ENCODE assay signal across 8 cellular contexts in genomic region chr1:10866314-10867091, GRCh38.
DNase-seq lines count a peak whose midpoint lies in the region; ATAC-seq and TF ChIP-seq lines count a peak whose summit lies in the region.

No MANE protein-coding gene starts in this region.

- H3K27me3 ChIP-seq in HUES48 (ENCODE audit: control insufficient read depth, insufficient read depth, low read length), result peaks cover 31% of the 10 kb centered on the region
- peaks cover 41% of the 10 kb centered on the region for H3K27me3 ChIP-seq in transverse colon

- WGBS in transverse colon (ENCODE audit: low coverage in 1 of 2), 2 donors, result 7% methylated on average over 14 of the region's 31 CpGs; no CpG with 5 or more reads in 1 of the 2 donors

- H3K4me1 ChIP-seq in HUES48 (ENCODE audit: control insufficient read depth, insufficient read depth, low read length) (peaks cover 25% of the 10 kb centered on the region), transverse colon (peaks cover 8 to 17% (median 13%) of the 10 kb centered on the region in 4 donors)

- H3K4me1 Mint-ChIP-seq in T-helper 2 cell treated with Interferon-gamma antibody and Interleukin-4, amounts not matched to agents 5 μg/mL and 100 μg/mL, for 36 hours (ENCODE audit: low read depth), result peaks cover 10% of the 10 kb centered on the region
- peaks cover 54% of the 10 kb centered on the region for H3K4me1 Mint-ChIP-seq in mesothelial cell of epicardium

- no peaks in the 10 kb centered on the region for H3K9me3 Mint-ChIP-seq in T-helper 2 cell treated with Interferon-gamma antibody and Interleukin-4, amounts not matched to agents 5 μg/mL and 100 μg/mL, for 36 hours
- H3K9me3 Mint-ChIP-seq in mesothelial cell of epicardium, result no peaks in the 10 kb centered on the region

- no peak overlapping the region for H3K27ac Mint-ChIP-seq in T-helper 2 cell treated with Interferon-gamma antibody and Interleukin-4, amounts not matched to agents 5 μg/mL and 100 μg/mL, for 36 hours
- no peak overlapping the region for H3K27ac Mint-ChIP-seq in mesothelial cell of epicardium

- peak overlapping the region; percentile 71 for H3K4me3 Mint-ChIP-seq in T-helper 2 cell treated with Interferon-gamma antibody and Interleukin-4, amounts not matched to agents 5 μg/mL and 100 μg/mL, for 36 hours
- peak overlapping the region; percentile 76 for H3K4me3 Mint-ChIP-seq in mesothelial cell of epicardium

- H3K27ac ChIP-seq in HUES48 (ENCODE audit: low read depth, low read length) (no peak overlapping the region), transverse colon (peak overlapping the region in 2 of 4 donors; percentile 34 to 46)

- H3K4me3 ChIP-seq in HUES48 (ENCODE audit: low read depth, low read length), result peak overlapping the region; percentile 55
- H3K4me3 ChIP-seq in choroid plexus epithelial cell (ENCODE audit: low read depth, low read length), result peak overlapping the region; percentile 44
- H3K4me3 ChIP-seq in transverse colon, result peak overlapping the region; percentile 24 to 49 (median 38)

- H3K9me3 ChIP-seq in HUES48 (ENCODE audit: control insufficient read depth, insufficient read depth, low read length), result no peaks in the 10 kb centered on the region
- H3K9me3 ChIP-seq in transverse colon, result no peaks in the 10 kb centered on the region

- H3K36me3 ChIP-seq in HUES48 (ENCODE audit: control insufficient read depth, insufficient read depth, low read length), result no peaks in the 10 kb centered on the region
- H3K36me3 ChIP-seq in transverse colon, result no peaks in the 10 kb centered on the region

- peaks cover 60% of the 10 kb centered on the region for H3K27me3 Mint-ChIP-seq in T-helper 2 cell treated with Interferon-gamma antibody and Interleukin-4, amounts not matched to agents 5 μg/mL and 100 μg/mL, for 36 hours (ENCODE audit: low read depth)
- H3K27me3 Mint-ChIP-seq in mesothelial cell of epicardium (ENCODE audit: low read depth), result peaks cover 12% of the 10 kb centered on the region

- intact Hi-C loops in transverse colon (cut with DNase I; ENCODE audit: low total_unique reads) (loop anchor here (2.0 kb wide), 1 partner anchor 360 kb away; no protein-coding TSS in a partner anchor), posterior vena cava (cut with DNase I) (loop anchor here (5.0 kb wide), 3 partner anchors 349 to 369 kb away; no protein-coding TSS in a partner anchor)

- in situ Hi-C loops in transverse colon (cut with MboI; ENCODE audit: low pct_ligation_motif_present in 1 of 4, low pct_unique_long_range_greater_than_20kb in 1 of 4, low sequenced_read_pairs in 3 of 4), result loop anchor here in 3 of 4 donors (10.0 to 25.0 kb wide), 3 partner anchors 179 to 362 kb away; no protein-coding TSS in a partner anchor

- H3K9ac ChIP-seq in HUES48 (ENCODE audit: low read depth, low read length), result no peak overlapping the region

- TF ChIP-seq POLR2A in transverse colon (IDR thresholded peaks at IDR 0.05), result no peak

- no peak for TF ChIP-seq CTCF in choroid plexus epithelial cell (conservative IDR thresholded peaks at IDR 0.05; ENCODE audit: low read depth, low read length)
- TF ChIP-seq CTCF in mesothelial cell of epicardium (IDR thresholded peaks at IDR 0.05; ENCODE audit: unreplicated experiment), result no peak
- no peak for TF ChIP-seq CTCF in transverse colon (IDR thresholded peaks at IDR 0.05)

- no peak for DNase-seq in T-helper 2 cell treated with Interferon-gamma antibody and Interleukin-4, amounts not matched to agents 5 μg/mL and 100 μg/mL, for 36 hours (ENCODE audit: low spot score)
- DNase-seq in choroid plexus epithelial cell (ENCODE audit: low read depth), result peak; percentile 13
- peak in 1 of 2 experiments; percentile 58 for DNase-seq in mesothelial cell of epicardium (ENCODE audit: low spot score in 2 of 2, unreplicated experiment in 2 of 2)
- peak; percentile 16 for DNase-seq in transverse colon
- no peak for DNase-seq in posterior vena cava (ENCODE audit: low spot score)

- no peak for ATAC-seq in HG02981 (IDR thresholded peaks at IDR 0.05; ENCODE audit: unreplicated experiment)
- ATAC-seq in GM21360 (IDR thresholded peaks at IDR 0.05; ENCODE audit: unreplicated experiment), result no peak

- no peaks in the 10 kb centered on the region for H3K36me3 Mint-ChIP-seq in T-helper 2 cell treated with Interferon-gamma antibody and Interleukin-4, amounts not matched to agents 5 μg/mL and 100 μg/mL, for 36 hours (ENCODE audit: low read depth)
- H3K36me3 Mint-ChIP-seq in mesothelial cell of epicardium, result no peaks in the 10 kb centered on the region

- no peak for TF ChIP-seq EP300 in transverse colon (IDR thresholded peaks at IDR 0.05; ENCODE audit: low read depth)

Comparison
In these comparisons a context has a peak if more than half of its experiments do, and no peak if none do; other contexts are left out.
1. DNase-seq: peak in choroid plexus epithelial cell (single experiment) and transverse colon (single experiment); none in T-helper 2 cell treated with Interferon-gamma antibody and Interleukin-4, amounts not matched to agents 5 μg/mL and 100 μg/mL, for 36 hours (single experiment) and posterior vena cava (single experiment).
2. Peak in every context shown above with its lines, with median percentiles within 50 percentile points of each other: H3K4me3 ChIP-seq.